1 cellular context compared by ENCODE assay signal in the genomic region with DNA sequence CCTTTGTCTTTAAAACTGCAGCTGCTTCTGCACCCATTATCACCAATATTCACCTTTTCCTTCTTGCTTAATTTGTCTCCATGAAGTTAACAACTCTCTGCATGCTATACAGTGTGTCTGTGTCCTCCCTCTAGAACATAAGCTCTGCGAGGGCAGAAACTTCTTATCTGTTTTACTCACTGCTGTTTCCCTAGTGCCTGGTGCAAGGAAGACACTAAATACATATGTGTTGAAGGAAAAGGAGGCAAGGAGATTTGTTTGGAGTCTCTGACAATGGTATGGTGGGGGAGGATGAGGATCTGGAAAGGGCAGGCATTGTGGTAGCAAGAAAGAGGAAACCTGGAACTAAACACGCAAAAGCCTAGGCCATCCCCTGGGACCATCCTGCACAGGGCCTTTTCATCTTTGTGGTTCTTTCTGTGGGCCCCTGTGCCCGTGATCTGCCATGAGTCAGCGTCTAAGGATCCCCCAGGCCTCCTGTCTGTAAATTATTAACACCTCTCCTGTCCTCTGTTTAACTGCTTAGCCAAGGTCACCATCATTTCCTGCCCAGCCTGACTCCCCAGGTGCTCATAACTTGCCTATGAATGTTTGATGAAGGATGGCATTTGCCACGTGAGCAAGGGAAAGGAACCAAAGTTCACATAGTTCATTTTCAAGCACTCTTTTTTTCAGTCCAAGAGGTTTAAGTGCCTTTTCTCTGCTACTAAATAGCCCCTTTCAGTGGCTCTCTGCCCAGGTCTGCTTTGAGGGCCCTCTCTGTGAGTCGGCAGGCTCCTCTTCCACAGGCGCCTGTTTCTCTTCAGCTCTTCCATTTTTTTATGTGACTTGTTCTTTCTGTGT.
A peak's percentile ranks its signal among the peaks of the same experiment; 100 is the strongest.
TF ChIP-seq lines count a peak whose summit lies in the region.

No MANE protein-coding gene starts in this region.

TF ChIP-seq in HepG2, 621 proteins besides CTCF, POLR2A, EP300 and RAD21 (continued from another document and continues in another):
- no peak for TF ChIP-seq ZNF841 (CRISPR knock-in tag; IDR thresholded peaks at IDR 0.05; ENCODE audit: borderline replicate concordance)
- peak; percentile 26; the same call in 1 of the 2 replicates for TF ChIP-seq SALL2 (CRISPR knock-in tag; IDR thresholded peaks at IDR 0.05)
- TF ChIP-seq, protein P1, sequence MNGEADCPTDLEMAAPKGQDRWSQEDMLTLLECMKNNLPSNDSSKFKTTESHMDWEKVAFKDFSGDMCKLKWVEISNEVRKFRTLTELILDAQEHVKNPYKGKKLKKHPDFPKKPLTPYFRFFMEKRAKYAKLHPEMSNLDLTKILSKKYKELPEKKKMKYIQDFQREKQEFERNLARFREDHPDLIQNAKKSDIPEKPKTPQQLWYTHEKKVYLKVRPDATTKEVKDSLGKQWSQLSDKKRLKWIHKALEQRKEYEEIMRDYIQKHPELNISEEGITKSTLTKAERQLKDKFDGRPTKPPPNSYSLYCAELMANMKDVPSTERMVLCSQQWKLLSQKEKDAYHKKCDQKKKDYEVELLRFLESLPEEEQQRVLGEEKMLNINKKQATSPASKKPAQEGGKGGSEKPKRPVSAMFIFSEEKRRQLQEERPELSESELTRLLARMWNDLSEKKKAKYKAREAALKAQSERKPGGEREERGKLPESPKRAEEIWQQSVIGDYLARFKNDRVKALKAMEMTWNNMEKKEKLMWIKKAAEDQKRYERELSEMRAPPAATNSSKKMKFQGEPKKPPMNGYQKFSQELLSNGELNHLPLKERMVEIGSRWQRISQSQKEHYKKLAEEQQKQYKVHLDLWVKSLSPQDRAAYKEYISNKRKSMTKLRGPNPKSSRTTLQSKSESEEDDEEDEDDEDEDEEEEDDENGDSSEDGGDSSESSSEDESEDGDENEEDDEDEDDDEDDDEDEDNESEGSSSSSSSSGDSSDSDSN (CRISPR knock-in tag; IDR thresholded peaks at IDR 0.05) = peak; percentile 13; the same call in 1 of the 2 replicates
- peak; percentile 93; the same call in 1 of the 2 replicates for TF ChIP-seq HOXD1 (CRISPR knock-in tag; IDR thresholded peaks at IDR 0.05)
- TF ChIP-seq, protein P2, sequence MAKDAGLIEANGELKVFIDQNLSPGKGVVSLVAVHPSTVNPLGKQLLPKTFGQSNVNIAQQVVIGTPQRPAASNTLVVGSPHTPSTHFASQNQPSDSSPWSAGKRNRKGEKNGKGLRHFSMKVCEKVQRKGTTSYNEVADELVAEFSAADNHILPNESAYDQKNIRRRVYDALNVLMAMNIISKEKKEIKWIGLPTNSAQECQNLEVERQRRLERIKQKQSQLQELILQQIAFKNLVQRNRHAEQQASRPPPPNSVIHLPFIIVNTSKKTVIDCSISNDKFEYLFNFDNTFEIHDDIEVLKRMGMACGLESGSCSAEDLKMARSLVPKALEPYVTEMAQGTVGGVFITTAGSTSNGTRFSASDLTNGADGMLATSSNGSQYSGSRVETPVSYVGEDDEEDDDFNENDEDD (CRISPR knock-in tag; IDR thresholded peaks at IDR 0.05; ENCODE audit: borderline replicate concordance) = peak; percentile 20; the same call in 1 of the 2 replicates
- TF ChIP-seq GATAD2A (CRISPR knock-in tag; IDR thresholded peaks at IDR 0.05) = peak; percentile 95
- TF ChIP-seq, protein P3, sequence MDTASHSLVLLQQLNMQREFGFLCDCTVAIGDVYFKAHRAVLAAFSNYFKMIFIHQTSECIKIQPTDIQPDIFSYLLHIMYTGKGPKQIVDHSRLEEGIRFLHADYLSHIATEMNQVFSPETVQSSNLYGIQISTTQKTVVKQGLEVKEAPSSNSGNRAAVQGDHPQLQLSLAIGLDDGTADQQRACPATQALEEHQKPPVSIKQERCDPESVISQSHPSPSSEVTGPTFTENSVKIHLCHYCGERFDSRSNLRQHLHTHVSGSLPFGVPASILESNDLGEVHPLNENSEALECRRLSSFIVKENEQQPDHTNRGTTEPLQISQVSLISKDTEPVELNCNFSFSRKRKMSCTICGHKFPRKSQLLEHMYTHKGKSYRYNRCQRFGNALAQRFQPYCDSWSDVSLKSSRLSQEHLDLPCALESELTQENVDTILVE (CRISPR knock-in tag; IDR thresholded peaks at IDR 0.05) = no peak
- TF ChIP-seq MED13 (CRISPR knock-in tag; IDR thresholded peaks at IDR 0.05) = peak; percentile 96
- 0 out of 2 replicates have a peak, but pooled peaks have one; percentile 16 for TF ChIP-seq ZMAT3 (CRISPR knock-in tag; conservative IDR thresholded peaks at IDR 0.05)
- TF ChIP-seq NFRKB (IDR thresholded peaks at IDR 0.05) = no peak
- TF ChIP-seq PPARG (CRISPR knock-in tag; conservative IDR thresholded peaks at IDR 0.05) = peak; percentile 91
- TF ChIP-seq TBL1XR1 (IDR thresholded peaks at IDR 0.05; ENCODE audit: borderline replicate concordance, low read length, partially characterized antibody) = peak; percentile 85
- peak; percentile 45; the same call in 1 of the 2 replicates for TF ChIP-seq ZNF615 (CRISPR knock-in tag; IDR thresholded peaks at IDR 0.05; ENCODE audit: borderline replicate concordance)
- TF ChIP-seq MTA1 (CRISPR knock-in tag; IDR thresholded peaks at IDR 0.05; ENCODE audit: borderline replicate concordance) = 0 out of 2 replicates have a peak, but pooled peaks have one; percentile 23
- TF ChIP-seq RBFOX2 (IDR thresholded peaks at IDR 0.05; ENCODE audit: low read depth, low read length) = peak; percentile 70; the same call in 1 of the 2 replicates
- TF ChIP-seq ZMYM3 (CRISPR knock-in tag; IDR thresholded peaks at IDR 0.05) = no peak; the same call in 1 of the 2 replicates
- no peak for TF ChIP-seq ZNF598 (CRISPR knock-in tag; IDR thresholded peaks at IDR 0.05; ENCODE audit: borderline replicate concordance)
- TF ChIP-seq SOX6 (IDR thresholded peaks at IDR 0.05) = no peak
- peak; percentile 96 for TF ChIP-seq SOX6 (CRISPR knock-in tag; IDR thresholded peaks at IDR 0.05)
- TF ChIP-seq ZNF891 (CRISPR knock-in tag; IDR thresholded peaks at IDR 0.05) = 0 out of 2 replicates have a peak, but pooled peaks have one; percentile 28
- TF ChIP-seq SAP130 (CRISPR knock-in tag; IDR thresholded peaks at IDR 0.05; ENCODE audit: low read depth) = peak; percentile 93
- no peak for TF ChIP-seq SCMH1 (CRISPR knock-in tag; IDR thresholded peaks at IDR 0.05; ENCODE audit: borderline replicate concordance)
- TF ChIP-seq ATM (IDR thresholded peaks at IDR 0.05; ENCODE audit: borderline replicate concordance) = no peak
- TF ChIP-seq KLF12 (CRISPR knock-in tag; IDR thresholded peaks at IDR 0.05; ENCODE audit: borderline replicate concordance) = no peak
- TF ChIP-seq, protein P4, sequence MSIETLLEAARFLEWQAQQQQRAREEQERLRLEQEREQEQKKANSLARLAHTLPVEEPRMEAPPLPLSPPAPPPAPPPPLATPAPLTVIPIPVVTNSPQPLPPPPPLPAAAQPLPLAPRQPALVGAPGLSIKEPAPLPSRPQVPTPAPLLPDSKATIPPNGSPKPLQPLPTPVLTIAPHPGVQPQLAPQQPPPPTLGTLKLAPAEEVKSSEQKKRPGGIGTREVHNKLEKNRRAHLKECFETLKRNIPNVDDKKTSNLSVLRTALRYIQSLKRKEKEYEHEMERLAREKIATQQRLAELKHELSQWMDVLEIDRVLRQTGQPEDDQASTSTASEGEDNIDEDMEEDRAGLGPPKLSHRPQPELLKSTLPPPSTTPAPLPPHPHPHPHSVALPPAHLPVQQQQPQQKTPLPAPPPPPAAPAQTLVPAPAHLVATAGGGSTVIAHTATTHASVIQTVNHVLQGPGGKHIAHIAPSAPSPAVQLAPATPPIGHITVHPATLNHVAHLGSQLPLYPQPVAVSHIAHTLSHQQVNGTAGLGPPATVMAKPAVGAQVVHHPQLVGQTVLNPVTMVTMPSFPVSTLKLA (IDR thresholded peaks at IDR 0.05) = peak; percentile 57
- TF ChIP-seq, protein P5, sequence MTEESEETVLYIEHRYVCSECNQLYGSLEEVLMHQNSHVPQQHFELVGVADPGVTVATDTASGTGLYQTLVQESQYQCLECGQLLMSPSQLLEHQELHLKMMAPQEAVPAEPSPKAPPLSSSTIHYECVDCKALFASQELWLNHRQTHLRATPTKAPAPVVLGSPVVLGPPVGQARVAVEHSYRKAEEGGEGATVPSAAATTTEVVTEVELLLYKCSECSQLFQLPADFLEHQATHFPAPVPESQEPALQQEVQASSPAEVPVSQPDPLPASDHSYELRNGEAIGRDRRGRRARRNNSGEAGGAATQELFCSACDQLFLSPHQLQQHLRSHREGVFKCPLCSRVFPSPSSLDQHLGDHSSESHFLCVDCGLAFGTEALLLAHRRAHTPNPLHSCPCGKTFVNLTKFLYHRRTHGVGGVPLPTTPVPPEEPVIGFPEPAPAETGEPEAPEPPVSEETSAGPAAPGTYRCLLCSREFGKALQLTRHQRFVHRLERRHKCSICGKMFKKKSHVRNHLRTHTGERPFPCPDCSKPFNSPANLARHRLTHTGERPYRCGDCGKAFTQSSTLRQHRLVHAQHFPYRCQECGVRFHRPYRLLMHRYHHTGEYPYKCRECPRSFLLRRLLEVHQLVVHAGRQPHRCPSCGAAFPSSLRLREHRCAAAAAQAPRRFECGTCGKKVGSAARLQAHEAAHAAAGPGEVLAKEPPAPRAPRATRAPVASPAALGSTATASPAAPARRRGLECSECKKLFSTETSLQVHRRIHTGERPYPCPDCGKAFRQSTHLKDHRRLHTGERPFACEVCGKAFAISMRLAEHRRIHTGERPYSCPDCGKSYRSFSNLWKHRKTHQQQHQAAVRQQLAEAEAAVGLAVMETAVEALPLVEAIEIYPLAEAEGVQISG (CRISPR knock-in tag; IDR thresholded peaks at IDR 0.05) = peak; percentile 78
- no peak; the same call in 1 of the 2 replicates for TF ChIP-seq BRCA1 (CRISPR knock-in tag; IDR thresholded peaks at IDR 0.05)
- TF ChIP-seq, protein P6, sequence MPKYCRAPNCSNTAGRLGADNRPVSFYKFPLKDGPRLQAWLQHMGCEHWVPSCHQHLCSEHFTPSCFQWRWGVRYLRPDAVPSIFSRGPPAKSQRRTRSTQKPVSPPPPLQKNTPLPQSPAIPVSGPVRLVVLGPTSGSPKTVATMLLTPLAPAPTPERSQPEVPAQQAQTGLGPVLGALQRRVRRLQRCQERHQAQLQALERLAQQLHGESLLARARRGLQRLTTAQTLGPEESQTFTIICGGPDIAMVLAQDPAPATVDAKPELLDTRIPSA (CRISPR knock-in tag; IDR thresholded peaks at IDR 0.05; ENCODE audit: borderline replicate concordance) = no peak
- no peak for TF ChIP-seq ZNF782 (CRISPR knock-in tag; IDR thresholded peaks at IDR 0.05; ENCODE audit: borderline replicate concordance)
- TF ChIP-seq, protein P7, sequence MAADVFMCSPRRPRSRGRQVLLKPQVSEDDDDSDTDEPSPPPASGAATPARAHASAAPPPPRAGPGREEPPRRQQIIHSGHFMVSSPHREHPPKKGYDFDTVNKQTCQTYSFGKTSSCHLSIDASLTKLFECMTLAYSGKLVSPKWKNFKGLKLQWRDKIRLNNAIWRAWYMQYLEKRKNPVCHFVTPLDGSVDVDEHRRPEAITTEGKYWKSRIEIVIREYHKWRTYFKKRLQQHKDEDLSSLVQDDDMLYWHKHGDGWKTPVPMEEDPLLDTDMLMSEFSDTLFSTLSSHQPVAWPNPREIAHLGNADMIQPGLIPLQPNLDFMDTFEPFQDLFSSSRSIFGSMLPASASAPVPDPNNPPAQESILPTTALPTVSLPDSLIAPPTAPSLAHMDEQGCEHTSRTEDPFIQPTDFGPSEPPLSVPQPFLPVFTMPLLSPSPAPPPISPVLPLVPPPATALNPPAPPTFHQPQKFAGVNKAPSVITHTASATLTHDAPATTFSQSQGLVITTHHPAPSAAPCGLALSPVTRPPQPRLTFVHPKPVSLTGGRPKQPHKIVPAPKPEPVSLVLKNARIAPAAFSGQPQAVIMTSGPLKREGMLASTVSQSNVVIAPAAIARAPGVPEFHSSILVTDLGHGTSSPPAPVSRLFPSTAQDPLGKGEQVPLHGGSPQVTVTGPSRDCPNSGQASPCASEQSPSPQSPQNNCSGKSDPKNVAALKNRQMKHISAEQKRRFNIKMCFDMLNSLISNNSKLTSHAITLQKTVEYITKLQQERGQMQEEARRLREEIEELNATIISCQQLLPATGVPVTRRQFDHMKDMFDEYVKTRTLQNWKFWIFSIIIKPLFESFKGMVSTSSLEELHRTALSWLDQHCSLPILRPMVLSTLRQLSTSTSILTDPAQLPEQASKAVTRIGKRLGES (CRISPR knock-in tag; IDR thresholded peaks at IDR 0.05; ENCODE audit: borderline replicate concordance) = peak; percentile 91
- TF ChIP-seq, protein P8, sequence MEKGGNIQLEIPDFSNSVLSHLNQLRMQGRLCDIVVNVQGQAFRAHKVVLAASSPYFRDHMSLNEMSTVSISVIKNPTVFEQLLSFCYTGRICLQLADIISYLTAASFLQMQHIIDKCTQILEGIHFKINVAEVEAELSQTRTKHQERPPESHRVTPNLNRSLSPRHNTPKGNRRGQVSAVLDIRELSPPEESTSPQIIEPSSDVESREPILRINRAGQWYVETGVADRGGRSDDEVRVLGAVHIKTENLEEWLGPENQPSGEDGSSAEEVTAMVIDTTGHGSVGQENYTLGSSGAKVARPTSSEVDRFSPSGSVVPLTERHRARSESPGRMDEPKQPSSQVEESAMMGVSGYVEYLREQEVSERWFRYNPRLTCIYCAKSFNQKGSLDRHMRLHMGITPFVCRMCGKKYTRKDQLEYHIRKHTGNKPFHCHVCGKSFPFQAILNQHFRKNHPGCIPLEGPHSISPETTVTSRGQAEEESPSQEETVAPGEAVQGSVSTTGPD (CRISPR knock-in tag; IDR thresholded peaks at IDR 0.05) = no peak
- TF ChIP-seq GATAD1 (CRISPR knock-in tag; IDR thresholded peaks at IDR 0.05) = peak; percentile 46
- peak; percentile 94 for TF ChIP-seq RARA (CRISPR knock-in tag; IDR thresholded peaks at IDR 0.05)
- TF ChIP-seq, protein P9, sequence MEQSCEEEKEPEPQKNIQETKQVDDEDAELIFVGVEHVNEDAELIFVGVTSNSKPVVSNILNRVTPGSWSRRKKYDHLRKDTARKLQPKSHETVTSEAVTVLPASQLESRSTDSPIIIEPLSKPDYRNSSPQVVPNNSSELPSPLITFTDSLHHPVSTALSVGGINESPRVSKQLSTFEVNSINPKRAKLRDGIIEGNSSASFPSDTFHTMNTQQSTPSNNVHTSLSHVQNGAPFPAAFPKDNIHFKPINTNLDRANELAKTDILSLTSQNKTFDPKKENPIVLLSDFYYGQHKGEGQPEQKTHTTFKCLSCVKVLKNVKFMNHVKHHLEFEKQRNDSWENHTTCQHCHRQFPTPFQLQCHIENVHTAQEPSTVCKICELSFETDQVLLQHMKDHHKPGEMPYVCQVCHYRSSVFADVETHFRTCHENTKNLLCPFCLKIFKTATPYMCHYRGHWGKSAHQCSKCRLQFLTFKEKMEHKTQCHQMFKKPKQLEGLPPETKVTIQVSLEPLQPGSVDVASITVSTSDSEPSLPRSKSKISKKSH (CRISPR knock-in tag; IDR thresholded peaks at IDR 0.05; ENCODE audit: borderline replicate concordance) = no peak
- TF ChIP-seq HOXA3 (CRISPR knock-in tag; IDR thresholded peaks at IDR 0.05) = peak; percentile 90
- no peak for TF ChIP-seq HNRNPK (IDR thresholded peaks at IDR 0.05; ENCODE audit: low read depth, low read length, poor library complexity, severe bottlenecking)
